In genomic region chr1:231421971-231422797, GRCh38 we compare ENCODE assay signal across 8 cellular contexts. TPM values are rescaled to one million over a fixed set of nuclear protein-coding genes. Genes with fewer than 3 reads are reported as not detected.
DNase-seq lines count a peak whose midpoint lies in the region; ATAC-seq, FAIRE-seq and TF ChIP-seq lines count a peak whose summit lies in the region.

Gene EGLN1 (minus strand): TSS chr1:231422287. CDS start chr1:231421888, 399 bp downstream.

- DNase-seq in D721Med (ENCODE audit: insufficient read length, low spot score) (peak; percentile 45), activated T-cell treated with anti-CD3 and anti-CD28 coated beads for 1 hour (ENCODE audit: low read depth) (peak; percentile 72), epidermal melanocyte (ENCODE audit: insufficient read length, low spot score) (peak; percentile 58), mucosa of descending colon (peak; percentile 88 to 94 (median 92))
- peak; percentile 43 to 68 for DNase-seq in stimulated activated CD8-positive, alpha-beta memory T cell treated with anti-CD3 and anti-CD28 coated beads, Interleukin-4, amount 100 ng/mL, for 1 hour (ENCODE audit: low read depth in 2 of 2, low spot score in 1 of 2)

- no peaks in the 10 kb centered on the region for H3K36me3 ChIP-seq in HUES48 (ENCODE audit: control insufficient read depth, insufficient read depth, low read length)
- peaks cover 23% of the 10 kb centered on the region for H3K36me3 ChIP-seq in OCI-LY3 (replicated peaks; ENCODE audit: low read depth, low read length)
- no peaks in the 10 kb centered on the region for H3K36me3 ChIP-seq in mucosa of descending colon (ENCODE audit: low read depth)

- H3K9ac ChIP-seq in HUES48 (ENCODE audit: low read depth, low read length) (peak within 1 kb of the TSS; percentile 88), OCI-LY3 (ENCODE audit: low read length) (peak within 1 kb of the TSS; percentile 75)

- H2AFZ ChIP-seq in OCI-LY3 (ENCODE audit: low read depth, low read length), result peak within 1 kb of the TSS; percentile 85

- H3K4me1 ChIP-seq in HUES48 (ENCODE audit: control insufficient read depth, insufficient read depth, low read length) (peaks cover 12% of the 10 kb centered on the region; the same call in 1 of the 2 replicates), OCI-LY3 (ENCODE audit: low read length) (peaks cover 37% of the 10 kb centered on the region), mucosa of descending colon (ENCODE audit: low read depth) (peaks cover 20% of the 10 kb centered on the region)

- ATAC-seq in GM21423 (IDR thresholded peaks at IDR 0.05; ENCODE audit: unreplicated experiment) (peak; percentile 83), mucosa of descending colon (peak; percentile 90)

- peaks cover 34% of the 10 kb centered on the region for H4K20me1 ChIP-seq in OCI-LY3 (ENCODE audit: insufficient read depth, low read length)

- H3K79me2 ChIP-seq in OCI-LY3 (ENCODE audit: low read length), result peaks cover 44% of the 10 kb centered on the region

- FAIRE-seq in D721Med (lab: Jason Lieb, UNC), result no peak

- intact Hi-C loops in mucosa of descending colon (cut with DNase I, micrococcal nuclease), result loop anchor here (5.0 to 10.0 kb wide), 3 partner anchors 65 to 105 kb away; partner anchors contain the start of gene TSNAX (in 2 of the 2)

- H3K27ac ChIP-seq in HUES48 (ENCODE audit: low read depth, low read length) (peak within 1 kb of the TSS; percentile 85), OCI-LY3 (ENCODE audit: low read length) (peak within 1 kb of the TSS; percentile 73)

- TF ChIP-seq CTCF in D721Med (IDR thresholded peaks at IDR 0.05; ENCODE audit: insufficient read depth, missing control alignments) (peak; percentile 21), OCI-LY3 (IDR thresholded peaks at IDR 0.05; ENCODE audit: low read depth, low read length) (peak; percentile 53), mucosa of descending colon (IDR thresholded peaks at IDR 0.05) (no peak)

- H3K4me3 ChIP-seq in HUES48 (ENCODE audit: low read depth, low read length), result peak within 1 kb of the TSS; percentile 87
- peak within 1 kb of the TSS; percentile 84 for H3K4me3 ChIP-seq in OCI-LY3 (ENCODE audit: low read length)
- peak within 1 kb of the TSS; percentile 83 for H3K4me3 ChIP-seq in mucosa of descending colon

- no peaks in the 10 kb centered on the region for H3K9me3 ChIP-seq in HUES48 (ENCODE audit: control insufficient read depth, insufficient read depth, low read length)
- no peaks in the 10 kb centered on the region for H3K9me3 ChIP-seq in OCI-LY3 (ENCODE audit: insufficient read depth, low read length)
- H3K9me3 ChIP-seq in mucosa of descending colon, result no peaks in the 10 kb centered on the region

- peak within 1 kb of the TSS; percentile 88 for H3K4me2 ChIP-seq in OCI-LY3 (ENCODE audit: low read length)

- H3K27me3 ChIP-seq in HUES48 (ENCODE audit: control insufficient read depth, insufficient read depth, low read length) (peaks cover 73% of the 10 kb centered on the region), OCI-LY3 (ENCODE audit: low read depth, low read length) (0 out of 2 replicates have a peak, but pooled peaks cover 8% of the 10 kb centered on the region)

RNA-seq across cellular contexts. Expression of gene EGLN1, which starts in this region (rescaled TPM):
- total RNA-seq in mucosa of descending colon, result 10 to 100 TPM; 49.3 to 61.1 (median 55.0) TPM

Comparison
In these comparisons a context has a peak if more than half of its experiments do, and no peak if none do; other contexts are left out.
1. Peak in every context shown above with its lines: DNase-seq, ATAC-seq, H3K4me3 ChIP-seq and H3K27ac ChIP-seq.